Comparison of ENCODE assay signal across 24 cellular contexts in genomic region chr10:113620486-113620885, GRCh38. TPM values are rescaled to one million over a fixed set of nuclear protein-coding genes. Genes with fewer than 3 reads are reported as not detected.
"Had no signal": no experiment of that assay in that cellular context is flagged by ENCODE, and none has a peak within 500 bp of the region (broad histone marks: within the 10 kb centered on the region; RNA-seq: fewer than 3 reads in every experiment).

No MANE protein-coding gene starts in this region.

- DNase-seq: activated CD4-positive, alpha-beta T cell treated with anti-CD3 and anti-CD28 coated beads, Interleukin-2, amount 10 ng/mL, durations not matched to agents 24 days and 14 days; activated CD4-positive, CD25-positive, alpha-beta regulatory T cell; activated CD8-positive, alpha-beta T cell treated with anti-CD3 and anti-CD28 coated beads, Interleukin-2, amount 10 ng/mL, durations not matched to agents 7 days and 5 days; activated naive CD4-positive, alpha-beta T cell treated with Interleukin-2 at 50 U/mL for 16 hours; activated naive CD8-positive, alpha-beta T cell treated with anti-CD3 and anti-CD28 coated beads, Interleukin-2, amount 10 ng/mL, durations not matched to agents 7 days and 5 days; activated T-cell treated with anti-CD3 and anti-CD28 coated beads, Interleukin-2, amount 50 U/mL, for 24 hours; amygdala; body of pancreas; central memory CD4-positive, alpha-beta T cell; endodermal cell; foreskin melanocyte; head of caudate nucleus; left lung; right cardiac atrium; T-helper 9 cell; transverse colon had no signal

- H3K36me3 ChIP-seq: left lung, transverse colon, vagina had no signal

- H3K4me3 ChIP-seq: body of pancreas, left lung, skin epidermis, transverse colon, vagina had no signal

- H3K4me1 ChIP-seq: left lung, vagina had no signal

- ATAC-seq: activated CD8-positive, alpha-beta T cell treated with anti-CD3 and anti-CD28 coated beads, Interleukin-2, amount 10 ng/mL, durations not matched to agents 7 days and 5 days; body of pancreas; left lung; right cardiac atrium had no signal

- H3K9me3 ChIP-seq: body of pancreas, left lung, transverse colon, vagina had no signal

- H3K27me3 ChIP-seq: body of pancreas, vagina had no signal

- H3K27ac ChIP-seq: epithelial cell of prostate, left lung, skin epidermis, transverse colon, vagina had no signal

RNA-seq across cellular contexts. Expression of gene NRAP, which starts 43.4 kb away (rescaled TPM):
- total RNA-seq: activated CD4-positive, alpha-beta T cell treated with anti-CD3 and anti-CD28 coated beads, Interleukin-2, amount 10 ng/mL, durations not matched to agents 24 days and 14 days; activated CD8-positive, alpha-beta T cell treated with anti-CD3 and anti-CD28 coated beads, Interleukin-2, amount 10 ng/mL, durations not matched to agents 7 days and 5 days; activated naive CD8-positive, alpha-beta T cell treated with anti-CD3 and anti-CD28 coated beads, Interleukin-2, amount 10 ng/mL, durations not matched to agents 7 days and 5 days; activated T-helper 2 cell treated with anti-CD3 and anti-CD28 coated beads, Interferon-gamma antibody, Interleukin-2, Interleukin-4, amounts not matched to agents 10 μg/mL and 5 μg/mL and 100 μg/mL, durations not matched to agents 14 hours and 24 hours and 36 hours; body of pancreas; kidney epithelial cell; mononuclear cell; osteoblast; progenitor cell of endocrine pancreas; vagina had no signal
